In the genomic region with DNA sequence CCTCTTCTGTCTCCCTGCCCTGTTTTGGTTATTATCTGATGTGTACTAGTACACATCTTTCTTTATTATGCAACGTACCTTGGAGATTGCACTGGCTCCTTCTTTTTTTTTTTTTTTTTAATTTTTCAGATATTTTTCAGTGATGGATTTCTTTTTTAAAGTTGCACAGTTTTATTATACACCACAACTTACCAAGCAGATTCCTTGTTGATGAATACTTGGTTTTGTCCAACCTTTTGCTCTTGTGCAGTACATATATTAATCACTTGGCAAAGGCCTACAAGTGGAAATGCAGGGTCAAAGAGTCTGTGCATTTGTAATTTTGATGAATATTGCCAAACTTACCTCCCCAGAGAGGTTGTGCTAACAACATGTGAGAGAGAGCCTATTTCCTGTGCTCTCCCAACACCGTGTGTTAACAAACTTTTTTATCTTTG, we compare ENCODE assay signal across 11 cellular contexts. TPM values are rescaled to one million over a fixed set of nuclear protein-coding genes. Genes with fewer than 3 reads are reported as not detected.
A peak's percentile ranks its signal among the peaks of the same experiment; 100 is the strongest.
DNase-seq lines count a peak whose midpoint lies in the region; ATAC-seq and TF ChIP-seq lines count a peak whose summit lies in the region.
"Had no signal": no experiment of that assay in that cellular context is flagged by ENCODE, and none has a peak within 500 bp of the region (broad histone marks: within the 10 kb centered on the region; RNA-seq: fewer than 3 reads in every experiment).

No MANE protein-coding gene starts in this region.

- peaks cover 62% of the 10 kb centered on the region for H3K4me1 Mint-ChIP-seq in nephron progenitor cell

- no peak for ATAC-seq in GM18907 (IDR thresholded peaks at IDR 0.05; ENCODE audit: unreplicated experiment)

- TF ChIP-seq EP300 in esophagus muscularis mucosa (IDR thresholded peaks at IDR 0.05) (no peak), sigmoid colon (IDR thresholded peaks at IDR 0.05) (no peak)

- H3K27me3 ChIP-seq in esophagus muscularis mucosa (no peaks in the 10 kb centered on the region), sigmoid colon (no peaks in the 10 kb centered on the region)

- TF ChIP-seq POLR2A in esophagus muscularis mucosa (IDR thresholded peaks at IDR 0.05; ENCODE audit: low read depth) (no peak), sigmoid colon (IDR thresholded peaks at IDR 0.05) (no peak)

- H3K9me3 Mint-ChIP-seq in nephron progenitor cell = peaks cover 4% of the 10 kb centered on the region
- H3K9me3 Mint-ChIP-seq: stimulated activated naive CD8-positive, alpha-beta T cell treated with anti-CD3 and anti-CD28 coated beads, Interleukin-15, Interleukin-2, amounts not matched to agents 100 ng/mL and 50 ng/mL, for 24 hours had no signal

- 38% methylated on average over 2 of the region's 2 CpGs for WGBS in esophagus muscularis mucosa
- WGBS in sigmoid colon, 2 donors = 65 to 78% methylated on average over 2 of the region's 2 CpGs

- H3K27ac Mint-ChIP-seq in nephron progenitor cell = no peak overlapping the region
- H3K27ac Mint-ChIP-seq: stimulated activated naive CD8-positive, alpha-beta T cell treated with anti-CD3 and anti-CD28 coated beads, Interleukin-15, Interleukin-2, amounts not matched to agents 100 ng/mL and 50 ng/mL, for 24 hours had no signal

- no peaks in the 10 kb centered on the region for H3K9me3 ChIP-seq in esophagus muscularis mucosa
- H3K9me3 ChIP-seq in sigmoid colon = no peaks in the 10 kb centered on the region

- no peak overlapping the region for H3K4me3 Mint-ChIP-seq in nephron progenitor cell
- H3K4me3 Mint-ChIP-seq: stimulated activated naive CD8-positive, alpha-beta T cell treated with anti-CD3 and anti-CD28 coated beads, Interleukin-15, Interleukin-2, amounts not matched to agents 100 ng/mL and 50 ng/mL, for 24 hours had no signal

- intact Hi-C loops in esophagus muscularis mucosa (cut with DNase I) (no loop called here), sigmoid colon (cut with DNase I) (no loop called here)

- no peaks in the 10 kb centered on the region for H3K36me3 Mint-ChIP-seq in nephron progenitor cell (ENCODE audit: low read depth)

- no peaks in the 10 kb centered on the region for H3K36me3 ChIP-seq in esophagus muscularis mucosa
- H3K36me3 ChIP-seq in sigmoid colon = no peaks in the 10 kb centered on the region

- peaks cover 3% of the 10 kb centered on the region for H3K27me3 Mint-ChIP-seq in nephron progenitor cell (ENCODE audit: low read depth, poor library complexity)
- H3K27me3 Mint-ChIP-seq: stimulated activated naive CD8-positive, alpha-beta T cell treated with anti-CD3 and anti-CD28 coated beads, Interleukin-15, Interleukin-2, amounts not matched to agents 100 ng/mL and 50 ng/mL, for 24 hours had no signal

- H3K4me1 ChIP-seq in esophagus muscularis mucosa (peaks cover 42 to 54% (median 51%) of the 10 kb centered on the region in 4 donors), sigmoid colon (peaks cover 0 to 35% (median 16%) of the 10 kb centered on the region in 4 donors)

- DNase-seq in EH (ENCODE audit: low read depth) (peak; percentile 73), OCI-M1 (lab: John Stamatoyannopoulos, UW) (peak; percentile 72), esophagus muscularis mucosa (ENCODE audit: extremely low spot score) (no peak), sigmoid colon (no peak), dedifferentiated amniotic fluid mesenchymal stem cell (ENCODE audit: extremely low spot score) (no peak), nephron progenitor cell (no peak), NCI-H187 treated with DMSO at 0.1 percent for 48 hours (lab: John Stamatoyannopoulos, UW) (no peak)
- DNase-seq: kidney, small intestine had no signal

- TF ChIP-seq CTCF in esophagus muscularis mucosa (IDR thresholded peaks at IDR 0.05) (no peak), sigmoid colon (IDR thresholded peaks at IDR 0.05) (no peak), nephron progenitor cell (IDR thresholded peaks at IDR 0.05) (no peak)

- H3K4me3 ChIP-seq in esophagus muscularis mucosa (no peak overlapping the region), sigmoid colon (no peak overlapping the region)

- H3K27ac ChIP-seq in esophagus muscularis mucosa (replicated peaks in 1 of 4) = peak overlapping the region; percentile 76 to 79 (median 78)
- peak overlapping the region; percentile 63 to 81 (median 75) for H3K27ac ChIP-seq in sigmoid colon

RNA-seq across cellular contexts. Expression of a gene that starts 50.1 kb away (rescaled TPM):
- total RNA-seq in esophagus muscularis mucosa = 10 to 100 TPM in 3 of 4 donors, 1 to 10 TPM in 1; 10.0 to 26.8 (median 18.0) TPM
- total RNA-seq in sigmoid colon = 10 to 100 TPM in 2 of 4 donors, 1 to 10 TPM in 2; 5.6 to 11.0 (median 9.9) TPM
- 1 to 10 TPM in 2 of 3 donors, under 1 TPM in 1; 0.60 to 4.6 (median 1.4) TPM for polyA plus RNA-seq in sigmoid colon

Comparison
In these comparisons a context has a peak if more than half of its experiments do, and no peak if none do; other contexts are left out.
1. DNase-seq: peak in EH (single experiment) and OCI-M1 (single experiment); none in esophagus muscularis mucosa (single experiment), sigmoid colon (single experiment), dedifferentiated amniotic fluid mesenchymal stem cell (single experiment), nephron progenitor cell (single experiment) and NCI-H187 treated with DMSO at 0.1 percent for 48 hours (single experiment).